Comparison of ENCODE assay signal across 9 cellular contexts in the genomic region with DNA sequence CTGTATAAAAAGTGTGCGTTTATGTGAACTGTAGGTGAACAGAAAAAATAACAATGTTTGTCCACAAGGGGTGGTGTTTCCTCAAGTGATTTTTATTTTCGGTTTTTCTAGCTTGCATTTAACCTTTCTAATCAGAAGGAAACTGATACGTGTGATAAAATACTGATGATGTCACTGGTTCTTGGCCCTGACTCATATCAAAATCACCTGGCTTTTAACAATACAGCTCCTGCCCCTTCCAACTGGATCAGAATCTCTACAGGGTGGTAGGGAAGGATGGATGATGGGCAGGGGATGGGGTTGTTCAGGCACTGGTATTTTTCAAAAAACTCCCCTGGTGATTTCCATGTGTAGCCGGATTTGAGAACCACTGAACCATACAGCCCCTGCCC. TPM values are rescaled to one million over a fixed set of nuclear protein-coding genes. Genes with fewer than 3 reads are reported as not detected.
A peak's percentile ranks its signal among the peaks of the same experiment; 100 is the strongest.
DNase-seq lines count a peak whose midpoint lies in the region; ATAC-seq and TF ChIP-seq lines count a peak whose summit lies in the region.
"Had no signal": no experiment of that assay in that cellular context is flagged by ENCODE, and none has a peak within 500 bp of the region (broad histone marks: within the 10 kb centered on the region; RNA-seq: fewer than 3 reads in every experiment).

No MANE protein-coding gene starts in this region.

- no peaks in the 10 kb centered on the region for H3K9me3 Mint-ChIP-seq in GM23338

- H3K9me2 ChIP-seq in SK-N-SH, result no peaks in the 10 kb centered on the region
- H3K9me2 ChIP-seq in GM23338 (ENCODE audit: insufficient read depth), result 0 out of 2 replicates have a peak, but pooled peaks cover 5% of the 10 kb centered on the region

- no peaks in the 10 kb centered on the region for H3K27me3 Mint-ChIP-seq in GM23338 (ENCODE audit: insufficient read depth, low read depth, poor library complexity)

- peak; percentile 63 for ATAC-seq in HG02973 (IDR thresholded peaks at IDR 0.05; ENCODE audit: unreplicated experiment)
- ATAC-seq in GM23338, result no peak

- peak; percentile 50 for TF ChIP-seq CTCF in cardiac muscle cell (IDR thresholded peaks at IDR 0.05; ENCODE audit: low read depth, low read length)
- peak; percentile 64 for TF ChIP-seq CTCF in SK-N-SH (IDR thresholded peaks at IDR 0.05)
- peak; percentile 66 for TF ChIP-seq CTCF in left ventricle myocardium inferior (IDR thresholded peaks at IDR 0.05; ENCODE audit: borderline replicate concordance)
- TF ChIP-seq CTCF in tibial nerve (IDR thresholded peaks at IDR 0.05), result peak; percentile 30 to 70 (median 48)
- TF ChIP-seq CTCF in GM23338 (conservative IDR thresholded peaks at IDR 0.05; ENCODE audit: low read depth in 2 of 2), result peak in 1 of 2 experiments; percentile 58; a peak in 3 of 4 replicates

- no peak overlapping the region for H2AFZ ChIP-seq in SK-N-SH (ENCODE audit: low read depth)
- H2AFZ ChIP-seq in GM23338, result no peak overlapping the region

- no peak overlapping the region for H3K4me3 Mint-ChIP-seq in GM23338

- H3K27me3 ChIP-seq in cardiac muscle cell, result no peaks in the 10 kb centered on the region
- no peaks in the 10 kb centered on the region for H3K27me3 ChIP-seq in SK-N-SH (ENCODE audit: insufficient read depth)
- no peaks in the 10 kb centered on the region for H3K27me3 ChIP-seq in left ventricle myocardium inferior (ENCODE audit: low read depth)
- no peaks in the 10 kb centered on the region for H3K27me3 ChIP-seq in tibial nerve
- no peaks in the 10 kb centered on the region for H3K27me3 ChIP-seq in H7 (ENCODE audit: control insufficient read depth, insufficient read depth, low read length)
- H3K27me3 ChIP-seq in GM23338 (ENCODE audit: insufficient read depth), result no peaks in the 10 kb centered on the region

- H3F3A ChIP-seq in SK-N-SH (replicated peaks; ENCODE audit: insufficient read depth) (peaks cover 3% of the 10 kb centered on the region), GM23338 (replicated peaks; ENCODE audit: low read depth) (no peaks in the 10 kb centered on the region)

- H3K4me1 ChIP-seq in cardiac muscle cell (ENCODE audit: low read depth) (no peaks in the 10 kb centered on the region), SK-N-SH (ENCODE audit: control insufficient read depth in 1 of 2, insufficient read depth in 2 of 2, low read depth in 1 of 2, low read length in 1 of 2) (peaks cover 0 to 2% of the 10 kb centered on the region in 2 experiments; a peak in 1 of 4 replicates), left ventricle myocardium inferior (peaks cover 8% of the 10 kb centered on the region), tibial nerve (peaks cover 0 to 33% (median 4%) of the 10 kb centered on the region in 4 donors), GM23338 (ENCODE audit: insufficient read depth) (peaks cover 8% of the 10 kb centered on the region; the same call in 1 of the 2 replicates)

- no peak overlapping the region for H3K4me3 ChIP-seq in cardiac muscle cell
- H3K4me3 ChIP-seq in SK-N-SH (ENCODE audit: low read depth in 2 of 2, low read length in 1 of 2), result peak overlapping the region in 1 of 2 experiments; percentile 21; a peak in 1 of 4 replicates
- H3K4me3 ChIP-seq in left ventricle myocardium inferior, result no peak overlapping the region
- H3K4me3 ChIP-seq in tibial nerve, result no peak overlapping the region
- no peak overlapping the region for H3K4me3 ChIP-seq in H7 (ENCODE audit: insufficient read depth, low read depth, low read length)
- no peak overlapping the region for H3K4me3 ChIP-seq in GM23338

- TF ChIP-seq RAD21 in SK-N-SH (IDR thresholded peaks at IDR 0.05; ENCODE audit: low read length), result peak; percentile 55

- H3K9me3 ChIP-seq in cardiac muscle cell (ENCODE audit: low read depth) (no peaks in the 10 kb centered on the region), SK-N-SH (no peaks in the 10 kb centered on the region), left ventricle myocardium inferior (replicated peaks) (peaks cover 6% of the 10 kb centered on the region), tibial nerve (peaks cover 0 to 6% (median 0%) of the 10 kb centered on the region in 4 donors)

- no peak for TF ChIP-seq EP300 in SK-N-SH (IDR thresholded peaks at IDR 0.05; ENCODE audit: borderline replicate concordance in 1 of 2, low read depth in 1 of 2, low read length in 1 of 2)
- no peak for TF ChIP-seq EP300 in tibial nerve (IDR thresholded peaks at IDR 0.05)

- H3K4me2 ChIP-seq in SK-N-SH (no peak overlapping the region), GM23338 (no peak overlapping the region)

- no peaks in the 10 kb centered on the region for H3K36me3 Mint-ChIP-seq in GM23338 (ENCODE audit: low read depth)

- no peaks in the 10 kb centered on the region for H3K79me2 ChIP-seq in SK-N-SH (ENCODE audit: insufficient read depth)
- no peaks in the 10 kb centered on the region for H3K79me2 ChIP-seq in GM23338 (replicated peaks; ENCODE audit: insufficient read depth)

- peak in 1 of 2 donors; percentile 43 for DNase-seq in cardiac muscle cell (ENCODE audit: low read depth in 1 of 2, low spot score in 1 of 2)
- no peak for DNase-seq in cardiac septum (ENCODE audit: low spot score)
- peak; percentile 49 for DNase-seq in SK-N-SH
- no peak for DNase-seq in left ventricle myocardium inferior
- DNase-seq in tibial nerve (ENCODE audit: low spot score in 2 of 2), result no peak
- DNase-seq in H7, result no peak
- DNase-seq in GM23338 (ENCODE audit: low spot score), result no peak

- H4K20me1 ChIP-seq in SK-N-SH (ENCODE audit: insufficient read depth) (no peaks in the 10 kb centered on the region), GM23338 (replicated peaks; ENCODE audit: insufficient read depth) (no peaks in the 10 kb centered on the region)

- H3K27ac ChIP-seq in cardiac muscle cell (no peak overlapping the region), SK-N-SH (ENCODE audit: low read depth in 2 of 2, low read length in 1 of 2) (no peak overlapping the region), left ventricle myocardium inferior (replicated peaks) (no peak overlapping the region), tibial nerve (peak overlapping the region in 3 of 4 donors; percentile 8 to 52 (median 34)), GM23338 (ENCODE audit: low read depth) (no peak overlapping the region)
- H3K27ac ChIP-seq: epithelial cell of prostate had no signal

- CTCF ChIA-PET in SK-N-SH (lab: Yijun Ruan, JAX), result interaction anchor here (0.6 to 5.0 kb wide), 32 partner anchors 9 to 126 kb away, joined by 3 to 32 read pairs (median 4); partner anchors contain the start of genes NPFFR1 and TYSND1

- H3K9ac ChIP-seq in SK-N-SH, result no peak overlapping the region

- POLR2A ChIA-PET in SK-N-SH (lab: Yijun Ruan, JAX), result interaction anchor here (1.3 kb wide), 1 partner anchor 91 kb away, joined by 5 read pairs; no protein-coding TSS in a partner anchor

- intact Hi-C loops in cardiac septum (cut with DNase I) (loop anchor here (2.0 to 10.0 kb wide), 2 partner anchors 48 to 90 kb away; no protein-coding TSS in a partner anchor), left ventricle myocardium inferior (cut with micrococcal nuclease) (loop anchor here (5.0 kb wide), 1 partner anchor 89 kb away; no protein-coding TSS in a partner anchor)

- no peak overlapping the region for H3K27ac Mint-ChIP-seq in GM23338

- TF ChIP-seq POLR2A in tibial nerve (IDR thresholded peaks at IDR 0.05), result no peak

- 35% methylated on average over 4 of the region's 4 CpGs for WGBS in SK-N-SH (ENCODE audit: low lambda C conversion rate)
- 20 to 25% methylated on average over 4 of the region's 4 CpGs for WGBS in tibial nerve, 2 donors

- H3K4me1 Mint-ChIP-seq in GM23338, result peaks cover 15% of the 10 kb centered on the region

- no peaks in the 10 kb centered on the region for H3K36me3 ChIP-seq in cardiac muscle cell
- H3K36me3 ChIP-seq in SK-N-SH (replicated peaks in 1 of 2; ENCODE audit: control insufficient read depth in 1 of 2, insufficient read depth in 2 of 2, low read length in 1 of 2), result no peaks in the 10 kb centered on the region
- H3K36me3 ChIP-seq in left ventricle myocardium inferior, result no peaks in the 10 kb centered on the region
- H3K36me3 ChIP-seq in tibial nerve, result no peaks in the 10 kb centered on the region
- H3K36me3 ChIP-seq in H7 (replicated peaks; ENCODE audit: control insufficient read depth, insufficient read depth, low read length), result no peaks in the 10 kb centered on the region
- no peaks in the 10 kb centered on the region for H3K36me3 ChIP-seq in GM23338 (ENCODE audit: insufficient read depth)

TF ChIP-seq in SK-N-SH, 30 proteins besides CTCF, POLR2A, EP300 and RAD21 (continues in another document):
- TF ChIP-seq SMC3 (IDR thresholded peaks at IDR 0.05; ENCODE audit: low read depth, low read length), result peak; percentile 11; the same call in 1 of the 2 replicates

TF ChIP-seq in GM23338, 12 proteins besides CTCF, POLR2A, EP300 and RAD21 (continues in another document):
- no peak for TF ChIP-seq JUNB (IDR thresholded peaks at IDR 0.05; ENCODE audit: unreplicated experiment)

RNA-seq across cellular contexts. Expression of gene NPFFR1, which starts 10.9 kb away (rescaled TPM):
- total RNA-seq in cardiac muscle cell (not detected in 2 replicates), cardiac septum (not detected), left ventricle myocardium inferior (not detected), tibial nerve (1 to 10 TPM; 1.8 to 5.7 (median 4.4) TPM)
- polyA plus RNA-seq in cardiac muscle cell (0.06 TPM in 1 of 2 replicates, not detected in the other), SK-N-SH (2012; rRNA removed) (not detected in 2 replicates), GM23338 (2016; fragmentation: Nextera tagmentation; extraction: Ambion mirVana) (0.05 TPM in 1 of 2 replicates, not detected in the other)
- under 0.01 TPM in 1 of 2 replicates, not detected in the other for polyA plus RNA-seq in SK-N-SH (2012; cell fraction: cytosol; rRNA removed)
- polyA plus RNA-seq in SK-N-SH (2012; cell fraction: nucleus; rRNA removed), result 0.01 TPM in 2 replicates
- total RNA-seq in H7 (2014; rRNA removed; shearing (Covaris generic)), result not detected in 2 replicates
- 0.03 and 0.08 TPM in 2 replicates for total RNA-seq in GM23338 (2014; rRNA removed; shearing (Covaris generic))

RNA-seq across cellular contexts. Expression of gene PPA1, which starts 39.7 kb away (rescaled TPM):
- 44.9 and 54.3 TPM in 2 replicates for total RNA-seq in cardiac muscle cell
- 75.2 and 86.0 TPM in 2 replicates for polyA plus RNA-seq in cardiac muscle cell
- 68.6 TPM for total RNA-seq in cardiac septum
- polyA plus RNA-seq in SK-N-SH (2012; rRNA removed), result 116 and 125 TPM in 2 replicates
- polyA plus RNA-seq in SK-N-SH (2012; cell fraction: cytosol; rRNA removed), result 164 and 209 TPM in 2 replicates
- 32.6 and 73.5 TPM in 2 replicates for polyA plus RNA-seq in SK-N-SH (2012; cell fraction: nucleus; rRNA removed)
- 99.9 TPM for total RNA-seq in left ventricle myocardium inferior
- 100 to 1,000 TPM; 147 to 169 (median 150) TPM for total RNA-seq in tibial nerve
- 207 and 232 TPM in 2 replicates for total RNA-seq in H7 (2014; rRNA removed; shearing (Covaris generic))
- total RNA-seq in GM23338 (2014; rRNA removed; shearing (Covaris generic)), result 135 and 178 TPM in 2 replicates
- polyA plus RNA-seq in GM23338 (2016; fragmentation: Nextera tagmentation; extraction: Ambion mirVana), result 206 and 228 TPM in 2 replicates

Comparison
In these comparisons a context has a peak if more than half of its experiments do, and no peak if none do; other contexts are left out.
1. H3K27ac ChIP-seq: peak in tibial nerve (3 of 4); none in cardiac muscle cell (single experiment), SK-N-SH (0 of 2), left ventricle myocardium inferior (single experiment) and GM23338 (single experiment).